ENCODE assay signal across 15 cellular contexts in genomic region chr2:202442882-202443281, GRCh38.
"Had no signal": no experiment of that assay in that cellular context is flagged by ENCODE, and none has a peak within 500 bp of the region (broad histone marks: within the 10 kb centered on the region; RNA-seq: fewer than 3 reads in every experiment).

No MANE protein-coding gene starts in this region.

- H3K4me3 Mint-ChIP-seq: activated CD4-positive, alpha-beta memory T cell treated with anti-CD3 and anti-CD28 coated beads, Interleukin-2, amount 10 ng/mL, durations not matched to agents 7 days and 5 days; activated CD4-positive, alpha-beta T cell treated with anti-CD3 and anti-CD28 coated beads for 36 hours; activated naive CD8-positive, alpha-beta T cell treated with anti-CD3 and anti-CD28 coated beads for 36 hours; activated T-cell treated with anti-CD3 and anti-CD28 coated beads, Interleukin-2, amount 50 U/mL, for 72 hours had no signal

- H3K9me3 ChIP-seq: colonic mucosa, neutrophil, tibial artery had no signal

- H3K27me3 Mint-ChIP-seq: activated CD4-positive, alpha-beta memory T cell treated with anti-CD3 and anti-CD28 coated beads, Interleukin-2, amount 10 ng/mL, durations not matched to agents 7 days and 5 days; activated CD4-positive, alpha-beta T cell treated with anti-CD3 and anti-CD28 coated beads for 36 hours; activated naive CD8-positive, alpha-beta T cell treated with anti-CD3 and anti-CD28 coated beads for 36 hours had no signal

- H3K27ac ChIP-seq: colonic mucosa, epithelial cell of prostate, neutrophil, tibial artery, VCaP had no signal

- H3K9me3 Mint-ChIP-seq: activated CD4-positive, alpha-beta memory T cell treated with anti-CD3 and anti-CD28 coated beads, Interleukin-2, amount 10 ng/mL, durations not matched to agents 7 days and 5 days; activated T-cell treated with anti-CD3 and anti-CD28 coated beads, Interleukin-2, amount 50 U/mL, for 72 hours had no signal

- H3K36me3 ChIP-seq: colonic mucosa, neutrophil, tibial artery had no signal

- FAIRE-seq: bronchial epithelial cell had no signal

- H3K4me1 ChIP-seq: colonic mucosa had no signal

- H3K27me3 ChIP-seq: colonic mucosa, neutrophil, tibial artery had no signal

- H3K27ac Mint-ChIP-seq: activated CD4-positive, alpha-beta memory T cell treated with anti-CD3 and anti-CD28 coated beads, Interleukin-2, amount 10 ng/mL, durations not matched to agents 7 days and 5 days; activated CD4-positive, alpha-beta T cell treated with anti-CD3 and anti-CD28 coated beads for 36 hours; activated naive CD8-positive, alpha-beta T cell treated with anti-CD3 and anti-CD28 coated beads for 36 hours; activated T-cell treated with anti-CD3 and anti-CD28 coated beads, Interleukin-2, amount 50 U/mL, for 72 hours had no signal

- H3K4me2 ChIP-seq: smooth muscle cell had no signal

- H3K4me3 ChIP-seq: colonic mucosa, smooth muscle cell, tibial artery had no signal

- DNase-seq: activated CD4-positive, alpha-beta memory T cell treated with anti-CD3 and anti-CD28 coated beads, Interleukin-2, amount 10 ng/mL, durations not matched to agents 7 days and 5 days; activated CD4-positive, alpha-beta T cell treated with anti-CD3 and anti-CD28 coated beads for 36 hours; activated gamma-delta T cell treated with Interleukin-2 at 50 U/mL for 16 hours; activated naive CD8-positive, alpha-beta T cell treated with anti-CD3 and anti-CD28 coated beads for 36 hours; activated T-cell treated with anti-CD3 and anti-CD28 coated beads, Interleukin-2, amount 50 U/mL, for 72 hours; aorta; colonic mucosa; hypothalamus; midbrain; tibial artery had no signal

- ATAC-seq: activated CD4-positive, alpha-beta T cell treated with anti-CD3 and anti-CD28 coated beads for 36 hours; activated T-cell treated with anti-CD3 and anti-CD28 coated beads, Interleukin-2, amount 50 U/mL, for 72 hours had no signal
